ENCODE assay signal across 27 cellular contexts in the genomic region with DNA sequence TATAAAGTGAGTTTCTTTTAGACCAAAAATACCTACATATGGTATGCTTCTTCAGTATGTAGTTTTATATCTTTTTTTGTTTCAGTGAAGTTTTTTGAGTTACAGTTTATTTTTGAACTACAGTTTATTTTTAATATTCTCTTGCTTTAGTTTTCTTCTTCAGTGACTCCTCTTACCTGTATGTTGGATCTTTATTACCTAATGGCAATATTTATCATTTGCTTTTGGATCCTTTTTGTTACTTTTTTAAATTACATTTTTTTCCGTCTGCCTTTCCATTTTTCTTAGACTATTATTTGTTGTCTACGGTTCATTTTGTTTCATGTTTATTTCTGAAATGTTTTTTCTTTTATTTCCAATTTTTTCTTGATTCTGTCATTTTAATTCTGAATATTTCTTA.
"Had no signal": no experiment of that assay in that cellular context is flagged by ENCODE, and none has a peak within 500 bp of the region (broad histone marks: within the 10 kb centered on the region; RNA-seq: fewer than 3 reads in every experiment).

No MANE protein-coding gene starts in this region.

- ATAC-seq: left colon; left lung; lower lobe of right lung; natural killer cell; right lobe of liver; stimulated activated naive B cell treated with anti-CD40 and anti-IgM and Interleukin-4, amounts not matched to agents 10 μg/mL and 1 μg/mL and 100 μg/mL, for 72 hours; stimulated activated naive CD8-positive, alpha-beta T cell treated with anti-CD3 and anti-CD28 coated beads, Interleukin-15, Interleukin-2, amounts not matched to agents 100 U/mL and 50 U/mL, for 24 hours had no signal

- H3K4me1 ChIP-seq: left lung, lower lobe of right lung, neural progenitor cell, right atrium auricular region, right lobe of liver, testis, upper lobe of left lung had no signal

- H3K36me3 ChIP-seq: thyroid gland had no signal

- H3K27me3 ChIP-seq: hepatocyte, left lung, neural progenitor cell, neutrophil, right atrium auricular region, right lobe of liver, stomach, testis, thyroid gland, transverse colon, upper lobe of left lung had no signal

- H3K9me3 ChIP-seq: lower lobe of right lung, neutrophil, right atrium auricular region, right lobe of liver, testis, thyroid gland, upper lobe of left lung had no signal

- H3K4me3 ChIP-seq: hepatocyte, left lung, lower lobe of right lung, neural progenitor cell, right atrium auricular region, right lobe of liver, stomach, testis, thyroid gland, transverse colon, upper lobe of left lung had no signal

- H3K27ac ChIP-seq: hepatocyte, left lung, lower lobe of right lung, neural progenitor cell, neutrophil, right atrium auricular region, right lobe of liver, stomach, testis, thyroid gland, transverse colon, upper lobe of left lung had no signal

- FAIRE-seq: keratinocyte had no signal

- DNase-seq: kidney glomerular epithelial cell; left colon; left lung; lower lobe of right lung; mammary epithelial cell; mesendoderm; naive B cell; natural killer cell; nephron progenitor cell; occipital lobe; right lobe of liver; stimulated activated CD4-positive, alpha-beta T cell treated with anti-CD3 and anti-CD28 coated beads, Interleukin-12 subunit alpha, Interleukin-12 subunit beta, amount 100 ng/mL, for 4 hours; stimulated activated CD4-positive, alpha-beta T cell treated with anti-CD3 and anti-CD28 coated beads, Interleukin-15, amount 100 ng/mL, for 24 hours; stimulated activated CD4-positive, alpha-beta T cell treated with anti-CD3 and anti-CD28 coated beads, Interleukin-2, amount 100 ng/mL, for 24 hours; stimulated activated CD4-positive, alpha-beta T cell treated with anti-CD3 and anti-CD28 coated beads, Interleukin-4, amount 100 ng/mL, for 1 hour; stimulated activated naive B cell treated with anti-CD40 and anti-IgM and Interleukin-4, amounts not matched to agents 10 μg/mL and 1 μg/mL and 100 μg/mL, for 72 hours; stimulated activated naive CD8-positive, alpha-beta T cell treated with anti-CD3 and anti-CD28 coated beads, Interleukin-15, Interleukin-2, amounts not matched to agents 100 U/mL and 50 U/mL, for 24 hours; stomach; testis; thyroid gland; transverse colon; upper lobe of left lung had no signal
